In genomic region chr17:72927760-72928159, GRCh38 we compare ENCODE assay signal across 26 cellular contexts.
DNase-seq lines count a peak whose midpoint lies in the region; FAIRE-seq and TF ChIP-seq lines count a peak whose summit lies in the region.
"Had no signal": no experiment of that assay in that cellular context is flagged by ENCODE, and none has a peak within 500 bp of the region (broad histone marks: within the 10 kb centered on the region; RNA-seq: fewer than 3 reads in every experiment).

No MANE protein-coding gene starts in this region.

- H3K9me2 ChIP-seq in hepatocyte (replicated peaks; ENCODE audit: insufficient read depth) = no peaks in the 10 kb centered on the region

- H3K4me1 ChIP-seq in HEK293 (ENCODE audit: control insufficient read depth, insufficient read depth, low read length) (no peaks in the 10 kb centered on the region), hepatocyte (ENCODE audit: insufficient read depth) (peaks cover 7% of the 10 kb centered on the region)
- H3K4me1 ChIP-seq: A549, BE2C had no signal

- H3K27me3 ChIP-seq in hepatocyte = no peaks in the 10 kb centered on the region
- H3K27me3 ChIP-seq: BE2C; BLaER1 treated with 17β-estradiol and CSF1 and Interleukin-3, amounts not matched to agents 10 nM and 100 nM had no signal

- intact Hi-C loops in activated CD4-positive, alpha-beta memory T cell treated with anti-CD3 and anti-CD28 coated beads for 36 hours (cut with micrococcal nuclease) = no loop called here

- DNase-seq in D721Med (ENCODE audit: insufficient read length, low spot score) (no peak), hepatocyte (ENCODE audit: low spot score) (no peak), COLO829 (ENCODE audit: low spot score) (no peak), NOMO-1 treated with DMSO at 0.1 percent for 48 hours (lab: John Stamatoyannopoulos, UW; ENCODE audit: unreplicated experiment) (no peak)
- no peak for DNase-seq in activated CD4-positive, alpha-beta memory T cell treated with anti-CD3 and anti-CD28 coated beads for 36 hours
- DNase-seq: 8988T; AML-193; BE2C; Calu3; CD4-positive, alpha-beta T cell; CD8-positive, alpha-beta memory T cell; COR-L47; DMS153; DND-41; EL; GDM1; GM23248; H7; HCEC 1CT had no signal

- H3K27ac ChIP-seq in HEK293 (ENCODE audit: extremely low read depth, low read depth, low read length) (no peak overlapping the region), hepatocyte (peak overlapping the region; percentile 85)
- H3K27ac ChIP-seq: A549; BLaER1 treated with 17β-estradiol and CSF1 and Interleukin-3, amounts not matched to agents 10 nM and 100 nM; GM23248 had no signal

- WGBS in hepatocyte (ENCODE audit: low lambda C conversion rate, missing lambda C conversion rate) = 59% methylated on average over 1 of the region's 1 CpG

- peaks cover 19% of the 10 kb centered on the region for H3K4me1 Mint-ChIP-seq in activated CD4-positive, alpha-beta memory T cell treated with anti-CD3 and anti-CD28 coated beads for 36 hours (ENCODE audit: low read depth)

- no peaks in the 10 kb centered on the region for H3K9me3 Mint-ChIP-seq in activated CD4-positive, alpha-beta memory T cell treated with anti-CD3 and anti-CD28 coated beads for 36 hours
- H3K9me3 Mint-ChIP-seq: CD14-positive monocyte; CD4-positive, alpha-beta T cell; CD8-positive, alpha-beta memory T cell had no signal

- no peak overlapping the region for H3K4me3 ChIP-seq in HEK293 (ENCODE audit: low read depth, low read length)
- H3K4me3 ChIP-seq in hepatocyte = no peak overlapping the region
- H3K4me3 ChIP-seq: A549; BLaER1 treated with 17β-estradiol and CSF1 and Interleukin-3, amounts not matched to agents 10 nM and 100 nM; GM12878; GM23248 had no signal

- H3K4me2 ChIP-seq in hepatocyte = no peak overlapping the region
- H3K4me2 ChIP-seq: A549; BLaER1 treated with 17β-estradiol and CSF1 and Interleukin-3, amounts not matched to agents 10 nM and 100 nM had no signal

- no peak for TF ChIP-seq CTCF in D721Med (IDR thresholded peaks at IDR 0.05; ENCODE audit: insufficient read depth, missing control alignments)
- no peak for TF ChIP-seq CTCF in HEK293 (tag by site-specific recombination; IDR thresholded peaks at IDR 0.05)
- TF ChIP-seq CTCF in hepatocyte (IDR thresholded peaks at IDR 0.05; ENCODE audit: poor library complexity) = no peak

- POLR2A ChIA-PET in HEK293 (lab: Yijun Ruan, JAX) = no interaction called here
- POLR2A ChIA-PET in activated CD4-positive, alpha-beta memory T cell treated with anti-CD3 and anti-CD28 coated beads for 36 hours (lab: Charles Lee) = no interaction called here

- H3K79me2 ChIP-seq in hepatocyte = no peaks in the 10 kb centered on the region

- H3K27ac Mint-ChIP-seq in activated CD4-positive, alpha-beta memory T cell treated with anti-CD3 and anti-CD28 coated beads for 36 hours = no peak overlapping the region
- H3K27ac Mint-ChIP-seq: CD4-positive, alpha-beta T cell; CD8-positive, alpha-beta memory T cell had no signal

- peak; percentile 32 for FAIRE-seq in D721Med (lab: Jason Lieb, UNC)
- FAIRE-seq: GM19239, H1 had no signal

- CTCF ChIA-PET in HEK293 (lab: Yijun Ruan, JAX) = no interaction called here
- CTCF ChIA-PET in activated CD4-positive, alpha-beta memory T cell treated with anti-CD3 and anti-CD28 coated beads for 36 hours (lab: Charles Lee) = no interaction called here

- H3K27me3 Mint-ChIP-seq in activated CD4-positive, alpha-beta memory T cell treated with anti-CD3 and anti-CD28 coated beads for 36 hours = no peaks in the 10 kb centered on the region
- H3K27me3 Mint-ChIP-seq: CD4-positive, alpha-beta T cell; CD8-positive, alpha-beta memory T cell had no signal

- no peaks in the 10 kb centered on the region for H4K20me1 ChIP-seq in hepatocyte (ENCODE audit: insufficient read depth, poor library complexity, severe bottlenecking)

- H2AFZ ChIP-seq in hepatocyte = no peak overlapping the region
- H2AFZ ChIP-seq: GM23248 had no signal

- H3K4me3 Mint-ChIP-seq in activated CD4-positive, alpha-beta memory T cell treated with anti-CD3 and anti-CD28 coated beads for 36 hours = no peak overlapping the region
- H3K4me3 Mint-ChIP-seq: CD14-positive monocyte; CD4-positive, alpha-beta T cell; CD8-positive, alpha-beta memory T cell had no signal

- peaks cover 6% of the 10 kb centered on the region for H3K36me3 Mint-ChIP-seq in activated CD4-positive, alpha-beta memory T cell treated with anti-CD3 and anti-CD28 coated beads for 36 hours

- no peaks in the 10 kb centered on the region for H3K36me3 ChIP-seq in HEK293 (ENCODE audit: control insufficient read depth in 2 of 2, insufficient read depth in 1 of 2, low read length in 2 of 2)
- H3K36me3 ChIP-seq in hepatocyte (replicated peaks; ENCODE audit: insufficient read depth, low read depth) = no peaks in the 10 kb centered on the region
- H3K36me3 ChIP-seq: BE2C had no signal

- H3K9me3 ChIP-seq in HEK293 (ENCODE audit: control insufficient read depth, insufficient read depth, low read depth, low read length) (no peaks in the 10 kb centered on the region), hepatocyte (ENCODE audit: low read depth) (no peaks in the 10 kb centered on the region)
- H3K9me3 ChIP-seq: A549; BE2C; BLaER1 treated with 17β-estradiol and CSF1 and Interleukin-3, amounts not matched to agents 10 nM and 100 nM had no signal

TF ChIP-seq in HEK293, 187 proteins besides CTCF, POLR2A, EP300 and RAD21:
- TF ChIP-seq ZXDB (tag by site-specific recombination; IDR thresholded peaks at IDR 0.05) = no peak
- TF ChIP-seq ZNF701 (tag by site-specific recombination; IDR thresholded peaks at IDR 0.05) = no peak
- no peak for TF ChIP-seq ZNF248 (tag by site-specific recombination; IDR thresholded peaks at IDR 0.05)
- TF ChIP-seq ZSCAN4 (tag by site-specific recombination; IDR thresholded peaks at IDR 0.05) = 0 out of 2 replicates have a peak, but pooled peaks have one; percentile 26
